ENCODE assay signal across 11 cellular contexts in genomic region chr3:42605550-42606173, GRCh38. TPM values are rescaled to one million over a fixed set of nuclear protein-coding genes. Genes with fewer than 3 reads are reported as not detected.
DNase-seq lines count a peak whose midpoint lies in the region; ATAC-seq, FAIRE-seq and TF ChIP-seq lines count a peak whose summit lies in the region.
"Had no signal": no experiment of that assay in that cellular context is flagged by ENCODE, and none has a peak within 500 bp of the region (broad histone marks: within the 10 kb centered on the region; RNA-seq: fewer than 3 reads in every experiment).

No MANE protein-coding gene starts in this region.

- DNase-seq in NCI-H146 (lab: John Stamatoyannopoulos, UW): peak; percentile 21
- DNase-seq in NCI-H146 treated with DMSO at 0.1 percent for 48 hours (lab: John Stamatoyannopoulos, UW; ENCODE audit: unreplicated experiment): no peak
- DNase-seq in astrocyte (ENCODE audit: low read depth): no peak
- peak; percentile 12 for DNase-seq in kidney tubule cell (ENCODE audit: low spot score)
- DNase-seq in sciatic nerve (ENCODE audit: low spot score): no peak
- DNase-seq in HuH-7.5 (ENCODE audit: low spot score): no peak
- DNase-seq: NCI-H446 treated with DMSO at 0.1 percent for 48 hours had no signal

- no peaks in the 10 kb centered on the region for H3K9me3 Mint-ChIP-seq in astrocyte (ENCODE audit: unreplicated experiment)

- no peaks in the 10 kb centered on the region for H3K27me3 Mint-ChIP-seq in astrocyte (ENCODE audit: low read depth, unreplicated experiment)

- no peak for FAIRE-seq in astrocyte (lab: Jason Lieb, UNC)
- FAIRE-seq: A204.1 had no signal

- no peak overlapping the region for H3K27ac ChIP-seq in astrocyte (ENCODE audit: low read depth, low read length)
- H3K27ac ChIP-seq in temporal lobe (ENCODE audit: low read depth, low read length): peak overlapping the region; percentile 54
- H3K27ac ChIP-seq: thoracic aorta had no signal

- H3K36me3 Mint-ChIP-seq in astrocyte (ENCODE audit: low read depth, unreplicated experiment): peaks cover 11% of the 10 kb centered on the region

- peaks cover 6% of the 10 kb centered on the region for H3K4me1 ChIP-seq in astrocyte (ENCODE audit: insufficient read depth, low read length)

- H3K9me3 ChIP-seq in astrocyte (ENCODE audit: insufficient read depth, low read depth, low read length): no peaks in the 10 kb centered on the region
- H3K9me3 ChIP-seq: thoracic aorta had no signal

- H2AFZ ChIP-seq in astrocyte (ENCODE audit: low read depth, low read length): no peak overlapping the region

- no peaks in the 10 kb centered on the region for H3K27me3 ChIP-seq in astrocyte (ENCODE audit: insufficient read depth, low read length)

- intact Hi-C loops in sciatic nerve (cut with DNase I): loop anchor here (10.0 kb wide), 1 partner anchor 139 kb away; no protein-coding TSS in a partner anchor

- H3K4me1 Mint-ChIP-seq in astrocyte (ENCODE audit: low read depth, unreplicated experiment): peaks cover 16% of the 10 kb centered on the region

- H3K27ac Mint-ChIP-seq in astrocyte (ENCODE audit: unreplicated experiment): no peak overlapping the region

- ATAC-seq in HG02763 (IDR thresholded peaks at IDR 0.05; ENCODE audit: unreplicated experiment) (no peak), sciatic nerve (no peak)

- H3K4me3 ChIP-seq in astrocyte (ENCODE audit: insufficient read depth, low read depth, low read length): no peak overlapping the region
- H3K4me3 ChIP-seq: thoracic aorta had no signal

- peaks cover 99% of the 10 kb centered on the region for H3K79me2 ChIP-seq in astrocyte (ENCODE audit: insufficient read depth, low read length)

- no peak overlapping the region for H3K4me3 Mint-ChIP-seq in astrocyte (ENCODE audit: unreplicated experiment)

- TF ChIP-seq CTCF in astrocyte (IDR thresholded peaks at IDR 0.05; ENCODE audit: insufficient read depth, low read depth, low read length): no peak

- H4K20me1 ChIP-seq in astrocyte (ENCODE audit: insufficient read depth, low read length): peaks cover 88% of the 10 kb centered on the region

- peaks cover 3% of the 10 kb centered on the region for H3K36me3 ChIP-seq in astrocyte (ENCODE audit: insufficient read depth, low read length)

- no peak overlapping the region for H3K9ac ChIP-seq in astrocyte (ENCODE audit: low read length)

- H3K4me2 ChIP-seq in astrocyte (ENCODE audit: low read length): peak overlapping the region; percentile 4

RNA-seq across cellular contexts. Expression of gene NKTR, which starts 5.2 kb away (rescaled TPM):
- total RNA-seq in astrocyte: 58.9 and 70.3 TPM in 2 replicates
- 93.7 TPM for total RNA-seq in temporal lobe
- 149 TPM for total RNA-seq in sciatic nerve

RNA-seq across cellular contexts. Expression of gene SS18L2, which starts 15.0 kb away (rescaled TPM):
- 22.8 and 26.1 TPM in 2 replicates for total RNA-seq in astrocyte
- total RNA-seq in temporal lobe: 22.9 TPM
- total RNA-seq in sciatic nerve: 16.0 TPM

RNA-seq across cellular contexts. Expression of gene SEC22C, which starts 23.9 kb away (rescaled TPM):
- total RNA-seq in astrocyte (36.7 and 37.4 TPM in 2 replicates), temporal lobe (46.2 TPM), sciatic nerve (59.5 TPM)

RNA-seq across cellular contexts. Expression of gene ZBTB47, which starts 47.8 kb away (rescaled TPM):
- total RNA-seq in astrocyte (9.3 and 10.2 TPM in 2 replicates), temporal lobe (14.0 TPM), sciatic nerve (48.9 TPM)

Comparison
In these comparisons a context has a peak if more than half of its experiments do, and no peak if none do; other contexts are left out.
1. DNase-seq: peak in NCI-H146 (single experiment) and kidney tubule cell (single experiment); none in NCI-H146 treated with DMSO at 0.1 percent for 48 hours (single experiment), astrocyte (single experiment), sciatic nerve (single experiment) and HuH-7.5 (single experiment).